ENCODE assay signal across 14 cellular contexts in the genomic region with DNA sequence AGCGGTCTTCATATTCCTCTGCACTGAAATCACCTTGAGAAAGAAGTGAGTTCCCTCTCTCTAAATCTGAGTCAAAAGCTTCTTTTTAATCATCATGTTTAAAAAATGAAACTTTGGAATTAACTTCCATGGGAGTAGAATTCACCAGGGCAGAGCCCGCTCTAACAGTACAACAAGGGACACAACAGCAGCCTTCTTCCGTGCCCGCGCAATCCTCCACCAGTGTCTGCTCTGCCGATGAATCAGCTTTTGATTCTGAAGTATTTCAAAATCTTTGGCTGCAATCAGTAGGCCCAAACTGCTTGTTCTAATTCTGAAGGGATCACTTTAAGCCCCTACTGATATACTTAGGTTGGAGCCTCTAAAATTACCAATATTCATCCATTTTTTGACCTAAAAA.
DNase-seq lines count a peak whose midpoint lies in the region; ATAC-seq, FAIRE-seq and TF ChIP-seq lines count a peak whose summit lies in the region.
"Had no signal": no experiment of that assay in that cellular context is flagged by ENCODE, and none has a peak within 500 bp of the region (broad histone marks: within the 10 kb centered on the region; RNA-seq: fewer than 3 reads in every experiment).

No MANE protein-coding gene starts in this region.

- H3K27me3 ChIP-seq in Panc1 (ENCODE audit: control insufficient read depth, insufficient read depth, low read length) = no peaks in the 10 kb centered on the region
- no peaks in the 10 kb centered on the region for H3K27me3 ChIP-seq in dorsolateral prefrontal cortex
- H3K27me3 ChIP-seq in osteoblast (ENCODE audit: insufficient read depth, low read length) = no peaks in the 10 kb centered on the region
- H3K27me3 ChIP-seq: cardiac muscle cell had no signal

- POLR2A ChIA-PET in A549 (lab: Yijun Ruan, JAX) (no interaction called here), Panc1 (lab: Charles Lee) (no interaction called here)

- no peak for DNase-seq in A549 (ENCODE audit: low read depth in 1 of 2, low spot score in 1 of 2)
- DNase-seq in Panc1 (ENCODE audit: low read depth, low spot score) = no peak
- DNase-seq in dorsolateral prefrontal cortex = peak in 1 of 10 donors; percentile 45
- peak; percentile 76 for DNase-seq in osteoblast (ENCODE audit: insufficient read length, low spot score, missing footprints)
- DNase-seq in ecto neural progenitor cell (ENCODE audit: low spot score) = no peak
- no peak for DNase-seq in left ventricle myocardium superior
- DNase-seq: 8988T, activated gamma-delta T cell treated with Interleukin-2 at 50 U/mL for 16 hours, GF-D8, left colon had no signal

- H3K79me2 ChIP-seq in osteoblast (ENCODE audit: insufficient read depth, low read length) = no peaks in the 10 kb centered on the region

- WGBS in A549 (ENCODE audit: missing lambda C conversion rate) = 91% methylated on average over 6 of the region's 6 CpGs

- CTCF ChIA-PET in A549 (lab: Yijun Ruan, JAX) = interaction anchor here (0.7 to 1.5 kb wide), 3 partner anchors 16 to 343 kb away, joined by 3 to 4 read pairs (median 3); no protein-coding TSS in a partner anchor
- CTCF ChIA-PET in Panc1 (lab: Charles Lee) = no interaction called here

- H3K4me1 ChIP-seq in A549 (peaks cover 54% of the 10 kb centered on the region), Panc1 (ENCODE audit: control insufficient read depth, insufficient read depth, low read length) (peaks cover 21% of the 10 kb centered on the region), osteoblast (ENCODE audit: insufficient read depth, low read length) (peaks cover 40% of the 10 kb centered on the region)

- ATAC-seq in A549 (no peak), Panc1 (no peak), GM19397 (IDR thresholded peaks at IDR 0.05; ENCODE audit: unreplicated experiment) (no peak), GM18517 (IDR thresholded peaks at IDR 0.05; ENCODE audit: unreplicated experiment) (no peak), left ventricle myocardium superior (no peak)
- ATAC-seq: left colon had no signal

- H3K4me2 ChIP-seq in A549 (0 out of 3 replicates have a peak overlapping the region, but pooled peaks have one; percentile 2), osteoblast (ENCODE audit: insufficient read depth, low read length) (no peak overlapping the region)

- no peaks in the 10 kb centered on the region for H4K20me1 ChIP-seq in osteoblast (ENCODE audit: insufficient read depth, low read length)

- H3K27ac ChIP-seq in A549 = peak overlapping the region; percentile 98 to 99
- peak overlapping the region; percentile 81 for H3K27ac ChIP-seq in Panc1 (ENCODE audit: low read length)
- H3K27ac ChIP-seq in dorsolateral prefrontal cortex = peak overlapping the region in 46 of 59 donors; percentile 4 to 86 (median 56)
- peak overlapping the region; percentile 95 for H3K27ac ChIP-seq in osteoblast (ENCODE audit: low read depth, low read length)
- H3K27ac ChIP-seq: cardiac muscle cell had no signal

- no peak for TF ChIP-seq RAD21 in A549 (conservative IDR thresholded peaks at IDR 0.05 in 1 of 2, IDR thresholded peaks at IDR 0.05 in 1 of 2)

- H2AFZ ChIP-seq in osteoblast (ENCODE audit: low read length) = no peak overlapping the region

- no peak for FAIRE-seq in A549 (lab: Jason Lieb, UNC)
- FAIRE-seq: endometrium had no signal

- H3K36me3 ChIP-seq in Panc1 (ENCODE audit: control insufficient read depth, insufficient read depth, low read length) (peaks cover 3% of the 10 kb centered on the region; the same call in 1 of the 2 replicates), osteoblast (ENCODE audit: insufficient read depth, low read length) (peaks cover 38% of the 10 kb centered on the region)

- in situ Hi-C loops in Panc1 (cut with HindIII; ENCODE audit: low pct_unique_long_range_greater_than_20kb, low sequenced_read_pairs) = no loop called here

- TF ChIP-seq CTCF in A549 (IDR thresholded peaks at IDR 0.05) = no peak
- no peak for TF ChIP-seq CTCF in Panc1 (IDR thresholded peaks at IDR 0.05)
- peak in 1 of 56 donors; percentile 25 for TF ChIP-seq CTCF in dorsolateral prefrontal cortex (IDR thresholded peaks at IDR 0.05 in 54 of 56, conservative IDR thresholded peaks at IDR 0.05 in 2 of 56; ENCODE audit: low read depth in 1 of 56, partially characterized antibody in 56 of 56)
- TF ChIP-seq CTCF in osteoblast (IDR thresholded peaks at IDR 0.05; ENCODE audit: extremely low read depth, low read depth, low read length) = no peak

- TF ChIP-seq POLR2A in A549 (IDR thresholded peaks at IDR 0.05; ENCODE audit: low read length) = no peak

- intact Hi-C loops in Panc1 (cut with micrococcal nuclease; ENCODE audit: unreplicated experiment) (loop anchor here (5.0 kb wide), 1 partner anchor 218 kb away; no protein-coding TSS in a partner anchor), dorsolateral prefrontal cortex (cut with DNase I) (no loop called here), left ventricle myocardium superior (cut with micrococcal nuclease) (no loop called here)

- no TSS peak for BruUV-seq in Panc1 (replicated peaks; lab: Mats Ljungman, UMichigan)

- peaks cover 10% of the 10 kb centered on the region for H3K9me3 ChIP-seq in A549
- no peaks in the 10 kb centered on the region for H3K9me3 ChIP-seq in Panc1 (ENCODE audit: control insufficient read depth, insufficient read depth, low read depth, low read length)
- no peaks in the 10 kb centered on the region for H3K9me3 ChIP-seq in osteoblast (ENCODE audit: low read depth, low read length)

- no peak for TF ChIP-seq EP300 in A549 (IDR thresholded peaks at IDR 0.05)

- no peak overlapping the region for H3K4me3 ChIP-seq in A549
- no peak overlapping the region for H3K4me3 ChIP-seq in Panc1 (ENCODE audit: low read depth in 2 of 2, low read length in 2 of 2)
- H3K4me3 ChIP-seq in dorsolateral prefrontal cortex = peak overlapping the region in 2 of 59 donors; percentile 2 to 20
- H3K4me3 ChIP-seq in osteoblast (ENCODE audit: insufficient read depth, low read length) = no peak overlapping the region
- H3K4me3 ChIP-seq: cardiac muscle cell had no signal

TF ChIP-seq in A549, 52 proteins besides CTCF, POLR2A, EP300 and RAD21:
- peak; percentile 37; the same call in 1 of the 2 replicates for TF ChIP-seq HOXB13 (CRISPR knock-in tag; IDR thresholded peaks at IDR 0.05; ENCODE audit: low read depth)
- TF ChIP-seq, protein P1, sequence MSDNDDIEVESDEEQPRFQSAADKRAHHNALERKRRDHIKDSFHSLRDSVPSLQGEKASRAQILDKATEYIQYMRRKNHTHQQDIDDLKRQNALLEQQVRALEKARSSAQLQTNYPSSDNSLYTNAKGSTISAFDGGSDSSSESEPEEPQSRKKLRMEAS (IDR thresholded peaks at IDR 0.05) = no peak
- peak in 1 of 2 experiments; percentile 8; a peak in 1 of 4 replicates for TF ChIP-seq CEBPB (IDR thresholded peaks at IDR 0.05)
